9 cellular contexts compared by ENCODE assay signal in genomic region chr7:21408481-21408820, GRCh38.
"Had no signal": no experiment of that assay in that cellular context is flagged by ENCODE, and none has a peak within 500 bp of the region (broad histone marks: within the 10 kb centered on the region; RNA-seq: fewer than 3 reads in every experiment).

No MANE protein-coding gene starts in this region.

- ATAC-seq: HCT116, HepG2 had no signal

- DNase-seq: GM23248, GOT3, H7, HFFc6 had no signal

- H3K4me1 ChIP-seq: HAP-1 had no signal

- H3K4me3 Mint-ChIP-seq: HFFc6, IgD-negative memory B cell had no signal

- H3K27ac Mint-ChIP-seq: HFFc6, IgD-negative memory B cell had no signal

- H3K27ac ChIP-seq: GM23248, HL-60 had no signal

- H3K4me3 ChIP-seq: GM23248, HAP-1 had no signal

- H3K36me3 Mint-ChIP-seq: IgD-negative memory B cell had no signal

- H3K27me3 Mint-ChIP-seq: IgD-negative memory B cell had no signal

- H3K9me3 Mint-ChIP-seq: HFFc6 had no signal

- H3K36me3 ChIP-seq: HAP-1 had no signal

- H3K9me3 ChIP-seq: HAP-1 had no signal
